19 cellular contexts compared by ENCODE assay signal in the genomic region with DNA sequence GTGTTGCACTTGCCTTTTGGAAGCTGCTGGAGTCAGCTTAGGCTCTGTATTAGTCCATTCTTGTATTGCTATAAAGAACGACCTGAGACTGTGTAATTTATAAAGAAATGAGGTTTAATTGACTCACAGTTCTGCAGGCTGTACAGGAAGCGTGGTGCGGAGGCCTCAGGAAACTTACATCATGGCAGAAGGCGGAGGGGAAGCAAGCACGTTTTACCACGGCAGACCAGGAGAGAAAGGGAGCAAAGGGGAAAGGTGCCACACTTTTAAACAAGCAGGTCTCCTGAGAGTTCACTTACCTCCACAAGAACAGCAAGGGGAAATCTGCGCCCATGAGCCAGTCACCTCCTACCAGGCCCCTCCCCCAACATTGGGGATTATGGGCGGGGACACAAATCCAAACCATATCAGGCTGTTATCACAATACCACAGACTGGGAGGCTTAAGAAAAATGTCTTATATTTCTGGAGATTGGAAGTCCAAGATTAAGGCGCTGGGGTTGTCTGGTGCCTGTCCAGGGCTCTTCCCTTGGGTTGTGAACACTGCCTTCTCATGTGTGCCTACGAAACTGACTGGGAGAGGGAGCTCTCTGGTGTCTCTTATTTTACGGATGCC. TPM values are rescaled to one million over a fixed set of nuclear protein-coding genes. Genes with fewer than 3 reads are reported as not detected.
A peak's percentile ranks its signal among the peaks of the same experiment; 100 is the strongest.
DNase-seq lines count a peak whose midpoint lies in the region; ATAC-seq, FAIRE-seq and TF ChIP-seq lines count a peak whose summit lies in the region.
"Had no signal": no experiment of that assay in that cellular context is flagged by ENCODE, and none has a peak within 500 bp of the region (broad histone marks: within the 10 kb centered on the region; RNA-seq: fewer than 3 reads in every experiment).

No MANE protein-coding gene starts in this region.

- no peaks in the 10 kb centered on the region for H3K9me3 ChIP-seq in T-helper 17 cell (ENCODE audit: control insufficient read depth, low read length, poor library complexity, severe bottlenecking)
- H3K9me3 ChIP-seq: MG63, psoas muscle, tibial nerve had no signal

- H3K27ac Mint-ChIP-seq in activated CD4-positive, alpha-beta T cell treated with anti-CD3 and anti-CD28 coated beads, Interleukin-2, amount 10 ng/mL, durations not matched to agents 24 days and 14 days: peak overlapping the region; percentile 69
- H3K27ac Mint-ChIP-seq in T-helper 17 cell: peak overlapping the region; percentile 85
- H3K27ac Mint-ChIP-seq: activated naive CD8-positive, alpha-beta T cell treated with anti-CD3 and anti-CD28 coated beads, Interleukin-2, amount 10 ng/mL, durations not matched to agents 7 days and 5 days; endodermal cell; T-cell had no signal

- no peaks in the 10 kb centered on the region for H3K9me3 Mint-ChIP-seq in activated CD4-positive, alpha-beta T cell treated with anti-CD3 and anti-CD28 coated beads, Interleukin-2, amount 10 ng/mL, durations not matched to agents 24 days and 14 days
- H3K9me3 Mint-ChIP-seq: activated naive CD8-positive, alpha-beta T cell treated with anti-CD3 and anti-CD28 coated beads, Interleukin-2, amount 10 ng/mL, durations not matched to agents 7 days and 5 days; endodermal cell; T-cell had no signal

- DNase-seq in activated CD4-positive, alpha-beta T cell treated with anti-CD3 and anti-CD28 coated beads, Interleukin-2, amount 10 ng/mL, durations not matched to agents 24 days and 14 days: no peak
- DNase-seq in activated CD4-positive, alpha-beta T cell treated with anti-CD3 and anti-CD28 coated beads for 4 hours: no peak
- peak; percentile 17 for DNase-seq in D721Med (ENCODE audit: insufficient read length, low spot score)
- no peak for DNase-seq in T-helper 17 cell
- DNase-seq in erythroblast (lab: John Stamatoyannopoulos, UW): peak; percentile 21 to 63
- DNase-seq in substantia nigra (lab: John Stamatoyannopoulos, UW): no peak
- no peak for DNase-seq in urothelium cell line (ENCODE audit: low spot score)
- DNase-seq: activated naive CD8-positive, alpha-beta T cell treated with anti-CD3 and anti-CD28 coated beads, Interleukin-2, amount 10 ng/mL, durations not matched to agents 7 days and 5 days; central memory CD4-positive, alpha-beta T cell; endodermal cell; foreskin melanocyte; MG63; NCI-H2029 treated with DMSO at 0.1 percent for 48 hours; NCI-H526; psoas muscle; T-cell had no signal

- peak overlapping the region; percentile 1 for H3K4me3 Mint-ChIP-seq in activated CD4-positive, alpha-beta T cell treated with anti-CD3 and anti-CD28 coated beads, Interleukin-2, amount 10 ng/mL, durations not matched to agents 24 days and 14 days
- no peak overlapping the region for H3K4me3 Mint-ChIP-seq in T-helper 17 cell
- H3K4me3 Mint-ChIP-seq: activated naive CD8-positive, alpha-beta T cell treated with anti-CD3 and anti-CD28 coated beads, Interleukin-2, amount 10 ng/mL, durations not matched to agents 7 days and 5 days; endodermal cell; T-cell had no signal

- peaks cover 4% of the 10 kb centered on the region for H3K36me3 Mint-ChIP-seq in activated CD4-positive, alpha-beta T cell treated with anti-CD3 and anti-CD28 coated beads, Interleukin-2, amount 10 ng/mL, durations not matched to agents 24 days and 14 days (ENCODE audit: low read depth)
- no peaks in the 10 kb centered on the region for H3K36me3 Mint-ChIP-seq in T-helper 17 cell (ENCODE audit: low read depth)
- H3K36me3 Mint-ChIP-seq: activated naive CD8-positive, alpha-beta T cell treated with anti-CD3 and anti-CD28 coated beads, Interleukin-2, amount 10 ng/mL, durations not matched to agents 7 days and 5 days had no signal

- no peak for FAIRE-seq in D721Med (lab: Jason Lieb, UNC)
- no peak for FAIRE-seq in urothelium cell line (lab: Jason Lieb, UNC)
- FAIRE-seq: RCC 7860 had no signal

- no peak for TF ChIP-seq POLR2A in erythroblast (IDR thresholded peaks at IDR 0.05; ENCODE audit: low read length)

- no peak for TF ChIP-seq CTCF in D721Med (IDR thresholded peaks at IDR 0.05; ENCODE audit: insufficient read depth, missing control alignments)

- no peak overlapping the region for H3K27ac ChIP-seq in substantia nigra (ENCODE audit: low read depth, low read length, poor library complexity, severe bottlenecking)
- H3K27ac ChIP-seq: psoas muscle, tibial nerve had no signal

- H3K27me3 Mint-ChIP-seq in activated CD4-positive, alpha-beta T cell treated with anti-CD3 and anti-CD28 coated beads, Interleukin-2, amount 10 ng/mL, durations not matched to agents 24 days and 14 days: no peaks in the 10 kb centered on the region
- H3K27me3 Mint-ChIP-seq in T-helper 17 cell: no peaks in the 10 kb centered on the region
- H3K27me3 Mint-ChIP-seq: activated naive CD8-positive, alpha-beta T cell treated with anti-CD3 and anti-CD28 coated beads, Interleukin-2, amount 10 ng/mL, durations not matched to agents 7 days and 5 days; T-cell had no signal

- H3K4me1 Mint-ChIP-seq in activated CD4-positive, alpha-beta T cell treated with anti-CD3 and anti-CD28 coated beads, Interleukin-2, amount 10 ng/mL, durations not matched to agents 24 days and 14 days: peaks cover 30% of the 10 kb centered on the region
- peaks cover 13% of the 10 kb centered on the region for H3K4me1 Mint-ChIP-seq in T-helper 17 cell
- H3K4me1 Mint-ChIP-seq: endodermal cell had no signal

- no peak for ATAC-seq in T-helper 17 cell
- no peak for ATAC-seq in HG03354 (IDR thresholded peaks at IDR 0.05; ENCODE audit: poor library complexity, severe bottlenecking, unreplicated experiment)
- ATAC-seq: psoas muscle, T-cell had no signal

- intact Hi-C loops in activated CD4-positive, alpha-beta T cell treated with anti-CD3 and anti-CD28 coated beads, Interleukin-2, amount 10 ng/mL, durations not matched to agents 24 days and 14 days (cut with micrococcal nuclease): loop anchor here (5.0 kb wide), 1 partner anchor 132 kb away; no protein-coding TSS in a partner anchor

RNA-seq across cellular contexts. Expression of a gene that starts 3.6 kb away (rescaled TPM):
- total RNA-seq in activated CD4-positive, alpha-beta T cell treated with anti-CD3 and anti-CD28 coated beads, Interleukin-2, amount 10 ng/mL, durations not matched to agents 24 days and 14 days: 34.2 and 40.4 TPM in 2 replicates
- total RNA-seq in T-helper 17 cell: 10 to 100 TPM; 28.0 to 32.6 TPM

RNA-seq across cellular contexts. Expression of a gene that starts 28.9 kb away (rescaled TPM):
- total RNA-seq in activated CD4-positive, alpha-beta T cell treated with anti-CD3 and anti-CD28 coated beads, Interleukin-2, amount 10 ng/mL, durations not matched to agents 24 days and 14 days: 51.3 and 55.3 TPM in 2 replicates
- 10 to 100 TPM; 50.2 to 60.8 TPM for total RNA-seq in T-helper 17 cell

RNA-seq across cellular contexts. Expression of a gene that starts 44.2 kb away (rescaled TPM):
- 110 and 111 TPM in 2 replicates for total RNA-seq in activated CD4-positive, alpha-beta T cell treated with anti-CD3 and anti-CD28 coated beads, Interleukin-2, amount 10 ng/mL, durations not matched to agents 24 days and 14 days
- total RNA-seq in T-helper 17 cell: 10 to 100 TPM; 11.9 TPM

RNA-seq across cellular contexts. Expression of a gene that starts 45.8 kb away (rescaled TPM):
- 0.52 and 1.2 TPM in 2 replicates for total RNA-seq in activated CD4-positive, alpha-beta T cell treated with anti-CD3 and anti-CD28 coated beads, Interleukin-2, amount 10 ng/mL, durations not matched to agents 24 days and 14 days
- 1 to 10 TPM; 2.2 to 2.4 TPM for total RNA-seq in T-helper 17 cell

Comparison
In these comparisons a context has a peak if more than half of its experiments do, and no peak if none do; other contexts are left out.
1. DNase-seq: peak in D721Med (single experiment) and erythroblast (2 of 2); none in activated CD4-positive, alpha-beta T cell treated with anti-CD3 and anti-CD28 coated beads, Interleukin-2, amount 10 ng/mL, durations not matched to agents 24 days and 14 days (single experiment), activated CD4-positive, alpha-beta T cell treated with anti-CD3 and anti-CD28 coated beads for 4 hours (0 of 2), T-helper 17 cell (0 of 3), substantia nigra (0 of 49) and urothelium cell line (single experiment).